ENCODE assay signal across 1 cellular context in genomic region chr1:234619794-234620247, GRCh38.
TF ChIP-seq lines count a peak whose summit lies in the region.

No MANE protein-coding gene starts in this region.

TF ChIP-seq in HepG2, 621 proteins besides CTCF, POLR2A, EP300 and RAD21 (continued from another document and continues in another):
- TF ChIP-seq ZBTB43 (CRISPR knock-in tag; conservative IDR thresholded peaks at IDR 0.05) (peak; percentile 35; the same call in 1 of the 2 replicates), RARG (CRISPR knock-in tag; IDR thresholded peaks at IDR 0.05; ENCODE audit: low read depth) (no peak), FOXA3 (CRISPR knock-in tag; IDR thresholded peaks at IDR 0.05) (peak; percentile 95), TEAD2 (CRISPR knock-in tag; IDR thresholded peaks at IDR 0.05) (no peak), ZNF710 (CRISPR knock-in tag; IDR thresholded peaks at IDR 0.05; ENCODE audit: borderline replicate concordance) (no peak), ZNF280B (CRISPR knock-in tag; IDR thresholded peaks at IDR 0.05; ENCODE audit: borderline replicate concordance) (no peak), HNF4G (IDR thresholded peaks at IDR 0.05; ENCODE audit: borderline replicate concordance, low read depth, low read length) (peak; percentile 84), HNF4G (CRISPR knock-in tag; IDR thresholded peaks at IDR 0.05; ENCODE audit: borderline replicate concordance, low read depth) (no peak; the same call in 1 of the 2 replicates), SP4 (CRISPR knock-in tag; IDR thresholded peaks at IDR 0.05) (no peak), ZNF10 (CRISPR knock-in tag; IDR thresholded peaks at IDR 0.05; ENCODE audit: borderline replicate concordance, low read depth) (no peak), ZNF747 (CRISPR knock-in tag; IDR thresholded peaks at IDR 0.05; ENCODE audit: borderline replicate concordance) (no peak), IKZF4 (CRISPR knock-in tag; IDR thresholded peaks at IDR 0.05; ENCODE audit: borderline replicate concordance, low read depth, not compliant biosample characterization) (no peak), ZNF564 (CRISPR knock-in tag; IDR thresholded peaks at IDR 0.05) (no peak), ZNF703 (CRISPR knock-in tag; IDR thresholded peaks at IDR 0.05; ENCODE audit: borderline replicate concordance) (no peak), SYNCRIP (IDR thresholded peaks at IDR 0.05; ENCODE audit: insufficient read depth, low read depth, low read length) (no peak), ZNF296 (CRISPR knock-in tag; conservative IDR thresholded peaks at IDR 0.05) (no peak), ZNF253 (CRISPR knock-in tag; IDR thresholded peaks at IDR 0.05; ENCODE audit: borderline replicate concordance) (no peak), TSC22D2 (CRISPR knock-in tag; IDR thresholded peaks at IDR 0.05; ENCODE audit: borderline replicate concordance) (no peak), ZFP37 (CRISPR knock-in tag; IDR thresholded peaks at IDR 0.05; ENCODE audit: borderline replicate concordance) (no peak), HIC2 (CRISPR knock-in tag; IDR thresholded peaks at IDR 0.05; ENCODE audit: low read depth) (no peak), MIER2 (CRISPR knock-in tag; IDR thresholded peaks at IDR 0.05) (0 out of 2 replicates have a peak, but pooled peaks have one; percentile 17)
- TF ChIP-seq, protein P1, sequence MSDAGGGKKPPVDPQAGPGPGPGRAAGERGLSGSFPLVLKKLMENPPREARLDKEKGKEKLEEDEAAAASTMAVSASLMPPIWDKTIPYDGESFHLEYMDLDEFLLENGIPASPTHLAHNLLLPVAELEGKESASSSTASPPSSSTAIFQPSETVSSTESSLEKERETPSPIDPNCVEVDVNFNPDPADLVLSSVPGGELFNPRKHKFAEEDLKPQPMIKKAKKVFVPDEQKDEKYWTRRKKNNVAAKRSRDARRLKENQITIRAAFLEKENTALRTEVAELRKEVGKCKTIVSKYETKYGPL (CRISPR knock-in tag; IDR thresholded peaks at IDR 0.05) = no peak; the same call in 1 of the 2 replicates
- TF ChIP-seq, protein P2, sequence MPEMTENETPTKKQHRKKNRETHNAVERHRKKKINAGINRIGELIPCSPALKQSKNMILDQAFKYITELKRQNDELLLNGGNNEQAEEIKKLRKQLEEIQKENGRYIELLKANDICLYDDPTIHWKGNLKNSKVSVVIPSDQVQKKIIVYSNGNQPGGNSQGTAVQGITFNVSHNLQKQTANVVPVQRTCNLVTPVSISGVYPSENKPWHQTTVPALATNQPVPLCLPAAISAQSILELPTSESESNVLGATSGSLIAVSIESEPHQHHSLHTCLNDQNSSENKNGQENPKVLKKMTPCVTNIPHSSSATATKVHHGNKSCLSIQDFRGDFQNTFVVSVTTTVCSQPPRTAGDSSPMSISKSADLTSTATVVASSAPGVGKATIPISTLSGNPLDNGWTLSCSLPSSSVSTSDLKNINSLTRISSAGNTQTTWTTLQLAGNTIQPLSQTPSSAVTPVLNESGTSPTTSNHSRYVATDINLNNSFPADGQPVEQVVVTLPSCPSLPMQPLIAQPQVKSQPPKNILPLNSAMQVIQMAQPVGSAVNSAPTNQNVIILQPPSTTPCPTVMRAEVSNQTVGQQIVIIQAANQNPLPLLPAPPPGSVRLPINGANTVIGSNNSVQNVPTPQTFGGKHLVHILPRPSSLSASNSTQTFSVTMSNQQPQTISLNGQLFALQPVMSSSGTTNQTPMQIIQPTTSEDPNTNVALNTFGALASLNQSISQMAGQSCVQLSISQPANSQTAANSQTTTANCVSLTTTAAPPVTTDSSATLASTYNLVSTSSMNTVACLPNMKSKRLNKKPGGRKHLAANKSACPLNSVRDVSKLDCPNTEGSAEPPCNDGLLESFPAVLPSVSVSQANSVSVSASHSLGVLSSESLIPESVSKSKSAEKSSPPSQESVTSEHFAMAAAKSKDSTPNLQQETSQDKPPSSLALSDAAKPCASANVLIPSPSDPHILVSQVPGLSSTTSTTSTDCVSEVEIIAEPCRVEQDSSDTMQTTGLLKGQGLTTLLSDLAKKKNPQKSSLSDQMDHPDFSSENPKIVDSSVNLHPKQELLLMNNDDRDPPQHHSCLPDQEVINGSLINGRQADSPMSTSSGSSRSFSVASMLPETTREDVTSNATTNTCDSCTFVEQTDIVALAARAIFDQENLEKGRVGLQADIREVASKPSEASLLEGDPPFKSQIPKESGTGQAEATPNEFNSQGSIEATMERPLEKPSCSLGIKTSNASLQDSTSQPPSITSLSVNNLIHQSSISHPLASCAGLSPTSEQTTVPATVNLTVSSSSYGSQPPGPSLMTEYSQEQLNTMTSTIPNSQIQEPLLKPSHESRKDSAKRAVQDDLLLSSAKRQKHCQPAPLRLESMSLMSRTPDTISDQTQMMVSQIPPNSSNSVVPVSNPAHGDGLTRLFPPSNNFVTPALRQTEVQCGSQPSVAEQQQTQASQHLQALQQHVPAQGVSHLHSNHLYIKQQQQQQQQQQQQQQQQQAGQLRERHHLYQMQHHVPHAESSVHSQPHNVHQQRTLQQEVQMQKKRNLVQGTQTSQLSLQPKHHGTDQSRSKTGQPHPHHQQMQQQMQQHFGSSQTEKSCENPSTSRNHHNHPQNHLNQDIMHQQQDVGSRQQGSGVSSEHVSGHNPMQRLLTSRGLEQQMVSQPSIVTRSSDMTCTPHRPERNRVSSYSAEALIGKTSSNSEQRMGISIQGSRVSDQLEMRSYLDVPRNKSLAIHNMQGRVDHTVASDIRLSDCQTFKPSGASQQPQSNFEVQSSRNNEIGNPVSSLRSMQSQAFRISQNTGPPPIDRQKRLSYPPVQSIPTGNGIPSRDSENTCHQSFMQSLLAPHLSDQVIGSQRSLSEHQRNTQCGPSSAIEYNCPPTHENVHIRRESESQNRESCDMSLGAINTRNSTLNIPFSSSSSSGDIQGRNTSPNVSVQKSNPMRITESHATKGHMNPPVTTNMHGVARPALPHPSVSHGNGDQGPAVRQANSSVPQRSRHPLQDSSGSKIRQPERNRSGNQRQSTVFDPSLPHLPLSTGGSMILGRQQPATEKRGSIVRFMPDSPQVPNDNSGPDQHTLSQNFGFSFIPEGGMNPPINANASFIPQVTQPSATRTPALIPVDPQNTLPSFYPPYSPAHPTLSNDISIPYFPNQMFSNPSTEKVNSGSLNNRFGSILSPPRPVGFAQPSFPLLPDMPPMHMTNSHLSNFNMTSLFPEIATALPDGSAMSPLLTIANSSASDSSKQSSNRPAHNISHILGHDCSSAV (CRISPR knock-in tag; IDR thresholded peaks at IDR 0.05; ENCODE audit: borderline replicate concordance) = no peak
- TF ChIP-seq, protein P3, sequence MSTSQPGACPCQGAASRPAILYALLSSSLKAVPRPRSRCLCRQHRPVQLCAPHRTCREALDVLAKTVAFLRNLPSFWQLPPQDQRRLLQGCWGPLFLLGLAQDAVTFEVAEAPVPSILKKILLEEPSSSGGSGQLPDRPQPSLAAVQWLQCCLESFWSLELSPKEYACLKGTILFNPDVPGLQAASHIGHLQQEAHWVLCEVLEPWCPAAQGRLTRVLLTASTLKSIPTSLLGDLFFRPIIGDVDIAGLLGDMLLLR (CRISPR knock-in tag; IDR thresholded peaks at IDR 0.05) = no peak
- TF ChIP-seq, protein P4, sequence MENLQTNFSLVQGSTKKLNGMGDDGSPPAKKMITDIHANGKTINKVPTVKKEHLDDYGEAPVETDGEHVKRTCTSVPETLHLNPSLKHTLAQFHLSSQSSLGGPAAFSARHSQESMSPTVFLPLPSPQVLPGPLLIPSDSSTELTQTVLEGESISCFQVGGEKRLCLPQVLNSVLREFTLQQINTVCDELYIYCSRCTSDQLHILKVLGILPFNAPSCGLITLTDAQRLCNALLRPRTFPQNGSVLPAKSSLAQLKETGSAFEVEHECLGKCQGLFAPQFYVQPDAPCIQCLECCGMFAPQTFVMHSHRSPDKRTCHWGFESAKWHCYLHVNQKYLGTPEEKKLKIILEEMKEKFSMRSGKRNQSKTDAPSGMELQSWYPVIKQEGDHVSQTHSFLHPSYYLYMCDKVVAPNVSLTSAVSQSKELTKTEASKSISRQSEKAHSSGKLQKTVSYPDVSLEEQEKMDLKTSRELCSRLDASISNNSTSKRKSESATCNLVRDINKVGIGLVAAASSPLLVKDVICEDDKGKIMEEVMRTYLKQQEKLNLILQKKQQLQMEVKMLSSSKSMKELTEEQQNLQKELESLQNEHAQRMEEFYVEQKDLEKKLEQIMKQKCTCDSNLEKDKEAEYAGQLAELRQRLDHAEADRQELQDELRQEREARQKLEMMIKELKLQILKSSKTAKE (CRISPR knock-in tag; IDR thresholded peaks at IDR 0.05; ENCODE audit: borderline replicate concordance) = no peak; the same call in 1 of the 2 replicates
- TF ChIP-seq, protein P5, sequence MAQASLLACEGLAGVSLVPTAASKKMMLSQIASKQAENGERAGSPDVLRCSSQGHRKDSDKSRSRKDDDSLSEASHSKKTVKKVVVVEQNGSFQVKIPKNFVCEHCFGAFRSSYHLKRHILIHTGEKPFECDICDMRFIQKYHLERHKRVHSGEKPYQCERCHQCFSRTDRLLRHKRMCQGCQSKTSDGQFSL (CRISPR knock-in tag; IDR thresholded peaks at IDR 0.05) = no peak
- TF ChIP-seq, protein P6, sequence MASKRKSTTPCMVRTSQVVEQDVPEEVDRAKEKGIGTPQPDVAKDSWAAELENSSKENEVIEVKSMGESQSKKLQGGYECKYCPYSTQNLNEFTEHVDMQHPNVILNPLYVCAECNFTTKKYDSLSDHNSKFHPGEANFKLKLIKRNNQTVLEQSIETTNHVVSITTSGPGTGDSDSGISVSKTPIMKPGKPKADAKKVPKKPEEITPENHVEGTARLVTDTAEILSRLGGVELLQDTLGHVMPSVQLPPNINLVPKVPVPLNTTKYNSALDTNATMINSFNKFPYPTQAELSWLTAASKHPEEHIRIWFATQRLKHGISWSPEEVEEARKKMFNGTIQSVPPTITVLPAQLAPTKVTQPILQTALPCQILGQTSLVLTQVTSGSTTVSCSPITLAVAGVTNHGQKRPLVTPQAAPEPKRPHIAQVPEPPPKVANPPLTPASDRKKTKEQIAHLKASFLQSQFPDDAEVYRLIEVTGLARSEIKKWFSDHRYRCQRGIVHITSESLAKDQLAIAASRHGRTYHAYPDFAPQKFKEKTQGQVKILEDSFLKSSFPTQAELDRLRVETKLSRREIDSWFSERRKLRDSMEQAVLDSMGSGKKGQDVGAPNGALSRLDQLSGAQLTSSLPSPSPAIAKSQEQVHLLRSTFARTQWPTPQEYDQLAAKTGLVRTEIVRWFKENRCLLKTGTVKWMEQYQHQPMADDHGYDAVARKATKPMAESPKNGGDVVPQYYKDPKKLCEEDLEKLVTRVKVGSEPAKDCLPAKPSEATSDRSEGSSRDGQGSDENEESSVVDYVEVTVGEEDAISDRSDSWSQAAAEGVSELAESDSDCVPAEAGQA (IDR thresholded peaks at IDR 0.05; ENCODE audit: low read depth) = no peak
- TF ChIP-seq, protein P6 (CRISPR knock-in tag; IDR thresholded peaks at IDR 0.05; ENCODE audit: borderline replicate concordance) = no peak
